In the genomic region with DNA sequence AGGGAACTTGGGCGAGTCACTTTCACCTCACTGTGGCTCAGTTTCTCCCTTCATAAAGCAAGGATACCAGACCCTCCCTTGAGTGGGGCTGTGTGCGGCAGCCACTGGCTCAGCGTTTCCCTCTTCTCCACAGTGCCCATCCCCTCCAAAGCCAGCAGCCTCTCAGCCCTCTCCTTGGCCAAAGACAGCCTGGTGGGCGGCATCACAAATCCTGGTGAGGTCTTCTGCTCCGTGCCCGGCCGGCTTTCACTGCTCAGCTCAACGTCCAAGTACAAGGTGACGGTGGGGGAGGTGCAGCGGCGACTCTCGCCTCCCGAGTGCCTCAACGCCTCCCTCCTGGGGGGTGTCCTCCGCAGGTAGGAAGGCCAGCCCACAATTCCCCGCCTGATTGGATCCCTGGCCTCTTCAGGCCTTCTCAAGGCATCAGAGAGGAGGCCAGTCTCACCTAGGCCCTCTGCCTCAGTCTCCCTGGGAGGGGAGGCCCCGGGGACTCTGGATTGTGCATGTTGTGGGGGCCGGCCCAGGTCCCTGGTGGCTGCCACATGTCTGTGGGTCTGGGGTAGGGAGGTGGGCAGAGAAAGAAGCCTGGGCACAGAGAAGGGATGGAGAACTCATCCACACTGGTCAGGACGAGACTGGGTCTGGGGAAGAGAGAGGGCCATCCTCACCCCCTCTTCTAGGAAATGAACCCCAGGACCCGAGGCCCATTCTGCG, we compare ENCODE assay signal across 35 cellular contexts. TPM values are rescaled to one million over a fixed set of nuclear protein-coding genes. Genes with fewer than 3 reads are reported as not detected.
"Had no signal": no experiment of that assay in that cellular context is flagged by ENCODE, and none has a peak within 500 bp of the region (broad histone marks: within the 10 kb centered on the region; RNA-seq: fewer than 3 reads in every experiment).

No MANE protein-coding gene starts in this region.

- H3K4me3 Mint-ChIP-seq: activated CD4-positive, alpha-beta T cell treated with anti-CD3 and anti-CD28 coated beads for 36 hours; activated naive CD4-positive, alpha-beta T cell treated with anti-CD3 and anti-CD28 coated beads, Interleukin-2, amount 50 U/mL, for 24 hours; activated naive CD8-positive, alpha-beta T cell treated with anti-CD3 and anti-CD28 coated beads, Interleukin-2, amount 50 U/mL, for 24 hours; activated T-helper 1 cell treated with anti-CD3 and anti-CD28 coated beads, Interleukin-12 subunit alpha, Interleukin-12 subunit beta, Interleukin-2, Interleukin-4 antibody, amounts not matched to agents 30 ng/mL and 10 ng/mL and 1 ng/mL, durations not matched to agents 14 hours and 24 hours and 36 hours; central memory CD8-positive, alpha-beta T cell; nephron; stimulated activated memory B cell treated with anti-CD40 and anti-IgM and Interleukin-4, amounts not matched to agents 10 μg/mL and 1 μg/mL and 100 μg/mL, for 72 hours; stimulated activated naive CD8-positive, alpha-beta T cell treated with anti-CD3 and anti-CD28 coated beads, Interleukin-15, amount 100 ng/mL, for 72 hours; T-cell; T-helper 2 cell treated with Interferon-gamma antibody and Interleukin-4, amounts not matched to agents 5 μg/mL and 100 μg/mL, for 36 hours had no signal

- H3K4me1 Mint-ChIP-seq: activated naive CD4-positive, alpha-beta T cell treated with anti-CD3 and anti-CD28 coated beads, Interleukin-2, amount 50 U/mL, for 24 hours; nephron; stimulated activated memory B cell treated with anti-CD40 and anti-IgM and Interleukin-4, amounts not matched to agents 10 μg/mL and 1 μg/mL and 100 μg/mL, for 72 hours; stimulated activated naive CD8-positive, alpha-beta T cell treated with anti-CD3 and anti-CD28 coated beads, Interleukin-15, amount 100 ng/mL, for 72 hours had no signal

- H3K36me3 Mint-ChIP-seq: activated naive CD4-positive, alpha-beta T cell treated with anti-CD3 and anti-CD28 coated beads, Interleukin-2, amount 50 U/mL, for 24 hours had no signal

- H3K4me1 ChIP-seq: breast epithelium, left lung, lower lobe of right lung had no signal

- H3K4me3 ChIP-seq: breast epithelium, esophagus squamous epithelium, left lung, lower lobe of right lung, mucosa of descending colon, ovary, skin epidermis had no signal

- ATAC-seq: activated naive CD8-positive, alpha-beta T cell treated with anti-CD3 and anti-CD28 coated beads, Interleukin-2, amount 50 U/mL, for 24 hours; left lung; lower lobe of right lung; sciatic nerve; stimulated activated memory B cell treated with anti-CD40 and anti-IgM and Interleukin-4, amounts not matched to agents 10 μg/mL and 1 μg/mL and 100 μg/mL, for 72 hours; stimulated activated naive CD8-positive, alpha-beta T cell treated with anti-CD3 and anti-CD28 coated beads, Interleukin-15, amount 100 ng/mL, for 72 hours; T-cell had no signal

- H3K27me3 ChIP-seq: breast epithelium, esophagus squamous epithelium, left lung, neutrophil, ovary had no signal

- FAIRE-seq: colon, endometrium, islet of Langerhans had no signal

- DNase-seq: activated CD4-positive, alpha-beta T cell treated with anti-CD3 and anti-CD28 coated beads for 36 hours; activated CD4-positive, alpha-beta T cell treated with anti-CD3 and anti-CD28 coated beads, Interleukin-2, amount 50 U/mL, for 4 hours; activated CD4-positive, CD25-positive, alpha-beta regulatory T cell; activated gamma-delta T cell treated with Interleukin-2 at 50 U/mL for 16 hours; activated naive CD8-positive, alpha-beta T cell treated with anti-CD3 and anti-CD28 coated beads, Interleukin-2, amount 50 U/mL, for 24 hours; activated T-cell treated with anti-CD3 and anti-CD28 coated beads, Interleukin-2, amount 50 U/mL, for 1 hour; amygdala; effector CD8-positive, alpha-beta T cell; esophagus squamous epithelium; foreskin melanocyte; lower lobe of right lung; mesenchymal stem cell; ovary; stimulated activated CD4-positive, alpha-beta T cell treated with anti-CD3 and anti-CD28 coated beads, Interleukin-4, amount 100 ng/mL, for 24 hours; stimulated activated naive CD8-positive, alpha-beta T cell treated with anti-CD3 and anti-CD28 coated beads, Interleukin-15, amount 100 ng/mL, for 72 hours; substantia nigra; T-cell had no signal

- H3K9me3 ChIP-seq: breast epithelium, esophagus squamous epithelium, left lung, lower lobe of right lung, mucosa of descending colon, neutrophil, ovary had no signal

- H3K27ac ChIP-seq: breast epithelium, epithelial cell of prostate, esophagus squamous epithelium, left lung, lower lobe of right lung, neutrophil, ovary, skin epidermis had no signal

- H3K27me3 Mint-ChIP-seq: activated CD4-positive, alpha-beta T cell treated with anti-CD3 and anti-CD28 coated beads for 36 hours; activated naive CD4-positive, alpha-beta T cell treated with anti-CD3 and anti-CD28 coated beads, Interleukin-2, amount 50 U/mL, for 24 hours; activated naive CD8-positive, alpha-beta T cell treated with anti-CD3 and anti-CD28 coated beads, Interleukin-2, amount 50 U/mL, for 24 hours; central memory CD8-positive, alpha-beta T cell; stimulated activated memory B cell treated with anti-CD40 and anti-IgM and Interleukin-4, amounts not matched to agents 10 μg/mL and 1 μg/mL and 100 μg/mL, for 72 hours; stimulated activated naive CD8-positive, alpha-beta T cell treated with anti-CD3 and anti-CD28 coated beads, Interleukin-15, amount 100 ng/mL, for 72 hours; T-cell had no signal

- H3K9me3 Mint-ChIP-seq: activated naive CD4-positive, alpha-beta T cell treated with anti-CD3 and anti-CD28 coated beads, Interleukin-2, amount 50 U/mL, for 24 hours; activated naive CD8-positive, alpha-beta T cell treated with anti-CD3 and anti-CD28 coated beads, Interleukin-2, amount 50 U/mL, for 24 hours; activated T-helper 1 cell treated with anti-CD3 and anti-CD28 coated beads, Interleukin-12 subunit alpha, Interleukin-12 subunit beta, Interleukin-2, Interleukin-4 antibody, amounts not matched to agents 30 ng/mL and 10 ng/mL and 1 ng/mL, durations not matched to agents 14 hours and 24 hours and 36 hours; central memory CD8-positive, alpha-beta T cell; nephron; stimulated activated memory B cell treated with anti-CD40 and anti-IgM and Interleukin-4, amounts not matched to agents 10 μg/mL and 1 μg/mL and 100 μg/mL, for 72 hours; stimulated activated naive CD8-positive, alpha-beta T cell treated with anti-CD3 and anti-CD28 coated beads, Interleukin-15, amount 100 ng/mL, for 72 hours; T-cell; T-helper 2 cell treated with Interferon-gamma antibody and Interleukin-4, amounts not matched to agents 5 μg/mL and 100 μg/mL, for 36 hours had no signal

- H3K36me3 ChIP-seq: breast epithelium, ovary had no signal

- H3K27ac Mint-ChIP-seq: activated CD4-positive, alpha-beta T cell treated with anti-CD3 and anti-CD28 coated beads for 36 hours; activated naive CD4-positive, alpha-beta T cell treated with anti-CD3 and anti-CD28 coated beads, Interleukin-2, amount 50 U/mL, for 24 hours; activated naive CD8-positive, alpha-beta T cell treated with anti-CD3 and anti-CD28 coated beads, Interleukin-2, amount 50 U/mL, for 24 hours; activated T-helper 1 cell treated with anti-CD3 and anti-CD28 coated beads, Interleukin-12 subunit alpha, Interleukin-12 subunit beta, Interleukin-2, Interleukin-4 antibody, amounts not matched to agents 30 ng/mL and 10 ng/mL and 1 ng/mL, durations not matched to agents 14 hours and 24 hours and 36 hours; nephron; progenitor cell of endocrine pancreas; stimulated activated memory B cell treated with anti-CD40 and anti-IgM and Interleukin-4, amounts not matched to agents 10 μg/mL and 1 μg/mL and 100 μg/mL, for 72 hours; T-cell; T-helper 2 cell treated with Interferon-gamma antibody and Interleukin-4, amounts not matched to agents 5 μg/mL and 100 μg/mL, for 36 hours had no signal

RNA-seq across cellular contexts. Expression of a gene that starts 15.2 kb away (rescaled TPM):
- total RNA-seq: myocyte had no signal
